9 cellular contexts compared by ENCODE assay signal in the genomic region with DNA sequence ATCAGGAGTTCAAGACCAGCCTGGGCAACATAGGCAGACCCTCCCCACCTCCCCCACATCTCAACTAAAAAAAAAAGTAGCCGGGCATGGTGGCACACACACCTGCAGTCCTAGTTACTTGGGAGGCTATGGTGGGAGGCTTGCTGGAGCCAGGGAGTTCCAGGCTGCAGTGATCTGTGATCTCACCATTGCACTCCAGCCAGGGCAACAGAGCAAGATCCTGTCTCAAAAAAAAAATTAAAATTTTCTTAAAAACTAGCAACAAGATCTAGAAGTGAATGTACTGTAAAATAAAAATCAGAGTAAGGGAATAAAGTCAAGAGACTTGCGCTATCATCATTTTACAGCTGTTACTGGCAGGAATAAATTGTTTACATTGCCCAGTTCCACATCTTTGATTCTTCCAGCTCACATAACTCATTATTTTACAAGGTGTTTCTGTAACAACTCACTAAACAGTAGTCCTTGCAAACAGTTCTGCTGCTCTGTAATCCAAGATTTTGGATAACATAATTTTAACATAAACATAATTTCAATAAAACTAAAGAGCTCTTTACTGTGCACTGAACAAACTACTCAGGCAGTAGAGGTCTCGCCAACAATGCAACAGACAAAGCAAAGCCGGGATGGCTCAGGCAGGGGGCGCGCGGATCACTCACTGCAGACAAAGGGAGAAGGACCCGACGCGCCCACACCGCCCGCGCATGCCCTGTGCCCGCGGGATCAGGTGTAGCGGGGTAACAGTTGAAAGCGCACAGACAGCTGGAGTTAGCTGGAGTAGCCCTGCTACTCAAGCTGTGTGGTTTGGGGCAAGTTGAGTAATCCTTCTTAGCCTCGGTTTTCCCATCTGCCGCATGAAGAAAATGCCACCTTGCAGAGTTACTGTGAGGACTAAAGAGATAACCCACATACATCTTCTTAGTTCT.
DNase-seq lines count a peak whose midpoint lies in the region; ATAC-seq, FAIRE-seq and TF ChIP-seq lines count a peak whose summit lies in the region.
"Had no signal": no experiment of that assay in that cellular context is flagged by ENCODE, and none has a peak within 500 bp of the region (broad histone marks: within the 10 kb centered on the region; RNA-seq: fewer than 3 reads in every experiment).

No MANE protein-coding gene starts in this region.

- 14 to 17% methylated on average over 19 of the region's 19 CpGs for WGBS in pancreas, 2 donors

- H4K20me1 ChIP-seq in OCI-LY3 (ENCODE audit: insufficient read depth, low read length) = no peaks in the 10 kb centered on the region
- H4K20me1 ChIP-seq in fibroblast of lung (ENCODE audit: control insufficient read depth, extremely low read depth, insufficient read depth, low read length) = no peaks in the 10 kb centered on the region

- H3K36me3 ChIP-seq in OCI-LY3 (replicated peaks; ENCODE audit: low read depth, low read length) (no peaks in the 10 kb centered on the region), fibroblast of lung (ENCODE audit: control insufficient read depth, insufficient read depth, low read length) (no peaks in the 10 kb centered on the region), pancreas (no peaks in the 10 kb centered on the region), upper lobe of right lung (no peaks in the 10 kb centered on the region)

- TF ChIP-seq CTCF in OCI-LY3 (IDR thresholded peaks at IDR 0.05; ENCODE audit: low read depth, low read length) (peak; percentile 62), fibroblast of lung (conservative IDR thresholded peaks at IDR 0.05 in 1 of 2, IDR thresholded peaks at IDR 0.05 in 1 of 2; ENCODE audit: low read depth in 1 of 2, low read length in 2 of 2) (peak in 1 of 2 donors; percentile 30), pancreas (IDR thresholded peaks at IDR 0.05) (peak in 1 of 4 donors; percentile 9), upper lobe of right lung (IDR thresholded peaks at IDR 0.05) (peak; percentile 47)

- H3K9ac ChIP-seq in OCI-LY3 (ENCODE audit: low read length) (peak overlapping the region; percentile 30; the same call in 1 of the 2 replicates), fibroblast of lung (ENCODE audit: insufficient read depth, low read length) (no peak overlapping the region)

- H3K27ac ChIP-seq in OCI-LY3 (ENCODE audit: low read length) (no peak overlapping the region), fibroblast of lung (ENCODE audit: insufficient read depth, low read length) (no peak overlapping the region), pancreas (no peak overlapping the region), upper lobe of right lung (no peak overlapping the region)

- H3K27me3 ChIP-seq in OCI-LY3 (ENCODE audit: low read depth, low read length) (peaks cover 38% of the 10 kb centered on the region), fibroblast of lung (ENCODE audit: control insufficient read depth, insufficient read depth, low read length) (peaks cover 7% of the 10 kb centered on the region), pancreas (no peaks in the 10 kb centered on the region), upper lobe of right lung (peaks cover 22% of the 10 kb centered on the region)

- H3K4me2 ChIP-seq in OCI-LY3 (ENCODE audit: low read length) (peak overlapping the region; percentile 89), fibroblast of lung (ENCODE audit: extremely low read depth, insufficient read depth, low read length) (no peak overlapping the region)

- ATAC-seq in GM21619 (IDR thresholded peaks at IDR 0.05; ENCODE audit: unreplicated experiment) (peak; percentile 95), pancreas (peak; percentile 58 to 98 (median 90)), upper lobe of right lung (peak; percentile 94)

- H3K4me1 ChIP-seq in OCI-LY3 (ENCODE audit: low read length) (peaks cover 10% of the 10 kb centered on the region; the same call in 1 of the 2 replicates), fibroblast of lung (ENCODE audit: control insufficient read depth, extremely low read depth, insufficient read depth, low read length) (no peaks in the 10 kb centered on the region), pancreas (peaks cover 0 to 4% (median 0%) of the 10 kb centered on the region in 3 donors), upper lobe of right lung (no peaks in the 10 kb centered on the region)

- H3K9me3 ChIP-seq in OCI-LY3 (ENCODE audit: insufficient read depth, low read length) = no peaks in the 10 kb centered on the region
- H3K9me3 ChIP-seq in fibroblast of lung (ENCODE audit: control insufficient read depth, insufficient read depth, low read depth, low read length) = no peaks in the 10 kb centered on the region
- H3K9me3 ChIP-seq in pancreas = no peaks in the 10 kb centered on the region
- no peaks in the 10 kb centered on the region for H3K9me3 ChIP-seq in upper lobe of right lung

- no peak for FAIRE-seq in pancreas (lab: Jason Lieb, UNC)
- FAIRE-seq: colon had no signal

- H3K79me2 ChIP-seq in OCI-LY3 (ENCODE audit: low read length) = no peaks in the 10 kb centered on the region
- no peaks in the 10 kb centered on the region for H3K79me2 ChIP-seq in fibroblast of lung (ENCODE audit: control insufficient read depth, insufficient read depth, low read length)

- in situ Hi-C loops in KBM-7 (cut with MboI; ENCODE audit: low pct_unique_long_range_greater_than_20kb, low sequenced_read_pairs) = loop anchor here (25.0 kb wide), 1 partner anchor 284 kb away; no protein-coding TSS in a partner anchor

- DNase-seq in DMS53 (lab: John Stamatoyannopoulos, UW) (peak; percentile 94), KBM-7 (peak; percentile 87), activated T-cell treated with anti-CD3 and anti-CD28 coated beads for 48 hours (ENCODE audit: low read depth) (peak; percentile 75), fibroblast of lung (ENCODE audit: low read depth in 2 of 2) (peak; percentile 18 to 20), pancreas (peak; percentile 36 to 80 (median 55)), upper lobe of right lung (peak; percentile 81)

- H3K4me3 ChIP-seq in OCI-LY3 (ENCODE audit: low read length) (peak overlapping the region; percentile 72), fibroblast of lung (replicated peaks in 1 of 4; ENCODE audit: control extremely low read depth in 1 of 4, insufficient read depth in 1 of 4, low read depth in 3 of 4, low read length in 4 of 4) (no peak overlapping the region), pancreas (peak overlapping the region in 1 of 4 donors; percentile 1), upper lobe of right lung (no peak overlapping the region)

- H2AFZ ChIP-seq in OCI-LY3 (ENCODE audit: low read depth, low read length) (peak overlapping the region; percentile 72), fibroblast of lung (ENCODE audit: low read length) (no peak overlapping the region)

- intact Hi-C loops in pancreas (cut with DNase I) (no loop called here), upper lobe of right lung (cut with DNase I) (no loop called here)

Comparison
In these comparisons a context has a peak if more than half of its experiments do, and no peak if none do; other contexts are left out.
1. DNase-seq: peak in every context shown above with its lines; median percentile 94 in DMS53; 87 in KBM-7; 81 in upper lobe of right lung; 75 in activated T-cell treated with anti-CD3 and anti-CD28 coated beads for 48 hours; 55 in pancreas; 19 in fibroblast of lung.